ENCODE assay signal across 1 cellular context in the genomic region with DNA sequence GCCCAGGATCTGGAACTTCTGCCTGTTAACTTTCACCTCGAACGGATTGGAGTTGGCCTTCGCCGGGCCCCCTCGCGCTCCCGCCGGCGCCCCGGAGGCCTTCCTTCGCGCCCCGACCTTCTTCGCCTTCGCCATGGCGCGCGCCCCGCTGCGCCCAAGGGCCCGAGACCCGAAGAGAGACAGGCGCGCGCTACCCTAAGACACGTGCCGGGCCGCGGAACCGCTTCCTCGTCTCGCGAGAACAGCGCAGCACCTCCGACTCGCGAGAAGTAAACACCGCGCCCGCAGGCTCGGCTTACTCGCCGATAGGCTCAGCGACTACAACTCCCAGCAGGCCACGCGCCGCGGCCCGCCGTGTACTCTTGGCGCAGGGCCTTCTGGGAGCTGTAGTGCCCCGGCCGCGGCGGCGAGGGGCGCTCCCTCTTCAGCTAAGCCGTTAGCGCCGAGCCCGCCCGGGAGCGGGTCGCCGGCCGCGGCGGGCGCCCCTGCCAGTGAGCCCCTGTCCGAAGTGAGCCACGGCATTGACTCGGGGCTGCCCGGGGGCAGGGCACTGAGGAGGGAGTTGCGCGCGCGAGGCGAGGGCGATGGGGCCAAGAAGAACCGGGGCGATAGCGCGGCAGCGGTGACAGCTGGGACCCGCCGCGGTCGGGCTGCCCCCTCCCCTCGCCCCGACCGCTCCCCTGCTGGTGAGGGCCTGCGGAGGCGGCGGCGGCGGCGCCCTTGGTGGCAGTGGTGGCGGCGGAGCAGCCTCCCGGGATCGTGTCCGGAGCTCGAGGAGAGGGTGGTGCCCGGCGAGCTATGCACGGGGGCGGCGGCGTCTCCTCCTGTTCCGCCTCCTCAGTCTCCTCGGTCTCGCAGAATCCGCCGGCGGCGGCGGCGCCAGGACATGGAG.
A peak's percentile ranks its signal among the peaks of the same experiment; 100 is the strongest.
TF ChIP-seq lines count a peak whose summit lies in the region.

A gene (plus strand): TSS at position 387 of the 892 bp plus-strand sequence. CDS start 500 bp downstream, at position 887.
A gene (minus strand): TSS at position 222 of the 892 bp plus-strand sequence. CDS start 87 bp downstream, at position 135.

TF ChIP-seq in HepG2, 621 proteins besides CTCF, POLR2A, EP300 and RAD21 (continued from another document and continues in another):
- TF ChIP-seq, protein P1, sequence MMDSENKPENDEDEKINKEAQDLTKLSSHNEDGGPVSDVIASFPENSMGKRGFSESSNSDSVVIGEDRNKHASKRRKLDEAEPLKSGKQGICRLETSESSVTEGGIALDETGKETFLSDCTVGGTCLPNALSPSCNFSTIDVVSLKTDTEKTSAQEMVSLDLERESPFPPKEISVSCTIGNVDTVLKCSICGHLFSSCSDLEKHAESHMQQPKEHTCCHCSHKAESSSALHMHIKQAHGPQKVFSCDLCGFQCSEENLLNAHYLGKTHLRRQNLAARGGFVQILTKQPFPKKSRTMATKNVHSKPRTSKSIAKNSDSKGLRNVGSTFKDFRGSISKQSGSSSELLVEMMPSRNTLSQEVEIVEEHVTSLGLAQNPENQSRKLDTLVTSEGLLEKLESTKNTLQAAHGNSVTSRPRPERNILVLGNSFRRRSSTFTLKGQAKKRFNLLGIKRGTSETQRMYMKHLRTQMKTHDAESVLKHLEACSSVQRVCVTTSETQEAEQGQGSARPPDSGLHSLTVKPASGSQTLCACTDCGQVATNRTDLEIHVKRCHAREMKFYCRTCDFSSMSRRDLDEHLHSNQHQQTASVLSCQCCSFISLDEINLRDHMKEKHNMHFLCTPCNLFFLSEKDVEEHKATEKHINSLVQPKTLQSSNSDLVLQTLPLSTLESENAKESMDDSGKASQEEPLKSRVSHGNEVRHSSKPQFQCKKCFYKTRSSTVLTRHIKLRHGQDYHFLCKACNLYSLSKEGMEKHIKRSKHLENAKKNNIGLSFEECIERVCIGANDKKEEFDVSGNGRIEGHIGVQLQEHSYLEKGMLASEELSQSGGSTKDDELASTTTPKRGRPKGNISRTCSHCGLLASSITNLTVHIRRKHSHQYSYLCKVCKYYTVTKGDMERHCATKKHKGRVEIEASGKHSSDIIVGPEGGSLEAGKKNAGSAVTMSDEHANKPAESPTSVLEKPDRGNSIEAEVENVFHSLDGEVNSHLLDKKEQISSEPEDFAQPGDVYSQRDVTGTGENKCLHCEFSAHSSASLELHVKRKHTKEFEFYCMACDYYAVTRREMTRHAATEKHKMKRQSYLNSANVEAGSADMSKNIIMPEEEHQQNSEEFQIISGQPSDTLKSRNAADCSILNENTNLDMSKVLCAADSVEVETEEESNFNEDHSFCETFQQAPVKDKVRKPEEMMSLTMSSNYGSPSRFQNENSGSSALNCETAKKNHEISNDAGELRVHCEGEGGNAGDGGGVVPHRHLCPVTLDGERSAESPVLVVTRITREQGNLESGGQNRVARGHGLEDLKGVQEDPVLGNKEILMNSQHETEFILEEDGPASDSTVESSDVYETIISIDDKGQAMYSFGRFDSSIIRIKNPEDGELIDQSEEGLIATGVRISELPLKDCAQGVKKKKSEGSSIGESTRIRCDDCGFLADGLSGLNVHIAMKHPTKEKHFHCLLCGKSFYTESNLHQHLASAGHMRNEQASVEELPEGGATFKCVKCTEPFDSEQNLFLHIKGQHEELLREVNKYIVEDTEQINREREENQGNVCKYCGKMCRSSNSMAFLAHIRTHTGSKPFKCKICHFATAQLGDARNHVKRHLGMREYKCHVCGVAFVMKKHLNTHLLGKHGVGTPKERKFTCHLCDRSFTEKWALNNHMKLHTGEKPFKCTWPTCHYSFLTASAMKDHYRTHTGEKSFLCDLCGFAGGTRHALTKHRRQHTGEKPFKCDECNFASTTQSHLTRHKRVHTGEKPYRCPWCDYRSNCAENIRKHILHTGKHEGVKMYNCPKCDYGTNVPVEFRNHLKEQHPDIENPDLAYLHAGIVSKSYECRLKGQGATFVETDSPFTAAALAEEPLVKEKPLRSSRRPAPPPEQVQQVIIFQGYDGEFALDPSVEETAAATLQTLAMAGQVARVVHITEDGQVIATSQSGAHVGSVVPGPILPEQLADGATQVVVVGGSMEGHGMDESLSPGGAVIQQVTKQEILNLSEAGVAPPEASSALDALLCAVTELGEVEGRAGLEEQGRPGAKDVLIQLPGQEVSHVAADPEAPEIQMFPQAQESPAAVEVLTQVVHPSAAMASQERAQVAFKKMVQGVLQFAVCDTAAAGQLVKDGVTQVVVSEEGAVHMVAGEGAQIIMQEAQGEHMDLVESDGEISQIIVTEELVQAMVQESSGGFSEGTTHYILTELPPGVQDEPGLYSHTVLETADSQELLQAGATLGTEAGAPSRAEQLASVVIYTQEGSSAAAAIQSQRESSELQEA (CRISPR knock-in tag; IDR thresholded peaks at IDR 0.05; ENCODE audit: not compliant biosample characterization): peak; percentile 86
- TF ChIP-seq MXD4 (CRISPR knock-in tag; IDR thresholded peaks at IDR 0.05): peak; percentile 99
- 0 out of 2 replicates have a peak, but pooled peaks have one; percentile 18 for TF ChIP-seq GATA4 (IDR thresholded peaks at IDR 0.05; ENCODE audit: borderline replicate concordance, low read depth)
- TF ChIP-seq ZNF841 (CRISPR knock-in tag; IDR thresholded peaks at IDR 0.05; ENCODE audit: borderline replicate concordance): 0 out of 2 replicates have a peak, but pooled peaks have one; percentile 70
- TF ChIP-seq NFKBIZ (CRISPR knock-in tag; IDR thresholded peaks at IDR 0.05): peak; percentile 86; the same call in 1 of the 2 replicates
- no peak; the same call in 1 of the 2 replicates for TF ChIP-seq ZNF367 (CRISPR knock-in tag; IDR thresholded peaks at IDR 0.05; ENCODE audit: borderline replicate concordance)
- TF ChIP-seq, protein P2, sequence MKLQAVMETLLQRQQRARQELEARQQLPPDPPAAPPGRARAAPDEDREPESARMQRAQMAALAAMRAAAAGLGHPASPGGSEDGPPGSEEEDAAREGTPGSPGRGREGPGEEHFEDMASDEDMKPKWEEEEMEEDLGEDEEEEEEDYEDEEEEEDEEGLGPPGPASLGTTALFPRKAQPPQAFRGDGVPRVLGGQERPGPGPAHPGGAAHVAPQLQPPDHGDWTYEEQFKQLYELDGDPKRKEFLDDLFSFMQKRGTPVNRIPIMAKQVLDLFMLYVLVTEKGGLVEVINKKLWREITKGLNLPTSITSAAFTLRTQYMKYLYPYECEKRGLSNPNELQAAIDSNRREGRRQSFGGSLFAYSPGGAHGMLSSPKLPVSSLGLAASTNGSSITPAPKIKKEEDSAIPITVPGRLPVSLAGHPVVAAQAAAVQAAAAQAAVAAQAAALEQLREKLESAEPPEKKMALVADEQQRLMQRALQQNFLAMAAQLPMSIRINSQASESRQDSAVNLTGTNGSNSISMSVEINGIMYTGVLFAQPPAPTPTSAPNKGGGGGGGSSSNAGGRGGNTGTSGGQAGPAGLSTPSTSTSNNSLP (IDR thresholded peaks at IDR 0.05; ENCODE audit: low read depth, low read length): no peak
- TF ChIP-seq FOXP1 (IDR thresholded peaks at IDR 0.05): peak; percentile 60; the same call in 1 of the 2 replicates
- TF ChIP-seq FOXP1 (CRISPR knock-in tag; IDR thresholded peaks at IDR 0.05): peak; percentile 75
- TF ChIP-seq, protein P3, sequence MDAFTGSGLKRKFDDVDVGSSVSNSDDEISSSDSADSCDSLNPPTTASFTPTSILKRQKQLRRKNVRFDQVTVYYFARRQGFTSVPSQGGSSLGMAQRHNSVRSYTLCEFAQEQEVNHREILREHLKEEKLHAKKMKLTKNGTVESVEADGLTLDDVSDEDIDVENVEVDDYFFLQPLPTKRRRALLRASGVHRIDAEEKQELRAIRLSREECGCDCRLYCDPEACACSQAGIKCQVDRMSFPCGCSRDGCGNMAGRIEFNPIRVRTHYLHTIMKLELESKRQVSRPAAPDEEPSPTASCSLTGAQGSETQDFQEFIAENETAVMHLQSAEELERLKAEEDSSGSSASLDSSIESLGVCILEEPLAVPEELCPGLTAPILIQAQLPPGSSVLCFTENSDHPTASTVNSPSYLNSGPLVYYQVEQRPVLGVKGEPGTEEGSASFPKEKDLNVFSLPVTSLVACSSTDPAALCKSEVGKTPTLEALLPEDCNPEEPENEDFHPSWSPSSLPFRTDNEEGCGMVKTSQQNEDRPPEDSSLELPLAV (CRISPR knock-in tag; conservative IDR thresholded peaks at IDR 0.05; ENCODE audit: low read depth): peak; percentile 81; the same call in 1 of the 2 replicates
- TF ChIP-seq STAG1 (CRISPR knock-in tag; IDR thresholded peaks at IDR 0.05): no peak
- TF ChIP-seq, protein P4, sequence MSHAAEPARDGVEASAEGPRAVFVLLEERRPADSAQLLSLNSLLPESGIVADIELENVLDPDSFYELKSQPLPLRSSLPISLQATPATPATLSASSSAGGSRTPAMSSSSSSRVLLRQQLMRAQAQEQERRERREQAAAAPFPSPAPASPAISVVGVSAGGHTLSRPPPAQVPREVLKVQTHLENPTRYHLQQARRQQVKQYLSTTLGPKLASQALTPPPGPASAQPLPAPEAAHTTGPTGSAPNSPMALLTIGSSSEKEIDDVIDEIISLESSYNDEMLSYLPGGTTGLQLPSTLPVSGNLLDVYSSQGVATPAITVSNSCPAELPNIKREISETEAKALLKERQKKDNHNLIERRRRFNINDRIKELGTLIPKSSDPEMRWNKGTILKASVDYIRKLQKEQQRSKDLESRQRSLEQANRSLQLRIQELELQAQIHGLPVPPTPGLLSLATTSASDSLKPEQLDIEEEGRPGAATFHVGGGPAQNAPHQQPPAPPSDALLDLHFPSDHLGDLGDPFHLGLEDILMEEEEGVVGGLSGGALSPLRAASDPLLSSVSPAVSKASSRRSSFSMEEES (CRISPR knock-in tag; IDR thresholded peaks at IDR 0.05): peak; percentile 90
- peak; percentile 92 for TF ChIP-seq ZBTB38 (CRISPR knock-in tag; IDR thresholded peaks at IDR 0.05)
- TF ChIP-seq, protein P5, sequence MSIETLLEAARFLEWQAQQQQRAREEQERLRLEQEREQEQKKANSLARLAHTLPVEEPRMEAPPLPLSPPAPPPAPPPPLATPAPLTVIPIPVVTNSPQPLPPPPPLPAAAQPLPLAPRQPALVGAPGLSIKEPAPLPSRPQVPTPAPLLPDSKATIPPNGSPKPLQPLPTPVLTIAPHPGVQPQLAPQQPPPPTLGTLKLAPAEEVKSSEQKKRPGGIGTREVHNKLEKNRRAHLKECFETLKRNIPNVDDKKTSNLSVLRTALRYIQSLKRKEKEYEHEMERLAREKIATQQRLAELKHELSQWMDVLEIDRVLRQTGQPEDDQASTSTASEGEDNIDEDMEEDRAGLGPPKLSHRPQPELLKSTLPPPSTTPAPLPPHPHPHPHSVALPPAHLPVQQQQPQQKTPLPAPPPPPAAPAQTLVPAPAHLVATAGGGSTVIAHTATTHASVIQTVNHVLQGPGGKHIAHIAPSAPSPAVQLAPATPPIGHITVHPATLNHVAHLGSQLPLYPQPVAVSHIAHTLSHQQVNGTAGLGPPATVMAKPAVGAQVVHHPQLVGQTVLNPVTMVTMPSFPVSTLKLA (IDR thresholded peaks at IDR 0.05): peak; percentile 91
- TF ChIP-seq ZNF296 (CRISPR knock-in tag; conservative IDR thresholded peaks at IDR 0.05): no peak
- TF ChIP-seq ATAD3A (CRISPR knock-in tag; IDR thresholded peaks at IDR 0.05): no peak
- peak; percentile 95; the same call in 1 of the 2 replicates for TF ChIP-seq ZNF672 (CRISPR knock-in tag; IDR thresholded peaks at IDR 0.05)
- TF ChIP-seq CHCHD3 (CRISPR knock-in tag; IDR thresholded peaks at IDR 0.05): no peak
- TF ChIP-seq, protein P6, sequence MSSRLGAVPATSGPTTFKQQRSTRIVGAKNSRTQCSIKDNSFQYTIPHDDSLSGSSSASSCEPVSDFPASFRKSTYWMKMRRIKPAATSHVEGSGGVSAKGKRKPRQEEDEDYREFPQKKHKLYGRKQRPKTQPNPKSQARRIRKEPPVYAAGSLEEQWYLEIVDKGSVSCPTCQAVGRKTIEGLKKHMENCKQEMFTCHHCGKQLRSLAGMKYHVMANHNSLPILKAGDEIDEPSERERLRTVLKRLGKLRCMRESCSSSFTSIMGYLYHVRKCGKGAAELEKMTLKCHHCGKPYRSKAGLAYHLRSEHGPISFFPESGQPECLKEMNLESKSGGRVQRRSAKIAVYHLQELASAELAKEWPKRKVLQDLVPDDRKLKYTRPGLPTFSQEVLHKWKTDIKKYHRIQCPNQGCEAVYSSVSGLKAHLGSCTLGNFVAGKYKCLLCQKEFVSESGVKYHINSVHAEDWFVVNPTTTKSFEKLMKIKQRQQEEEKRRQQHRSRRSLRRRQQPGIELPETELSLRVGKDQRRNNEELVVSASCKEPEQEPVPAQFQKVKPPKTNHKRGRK (CRISPR knock-in tag; IDR thresholded peaks at IDR 0.05): no peak
- TF ChIP-seq NCOA2 (CRISPR knock-in tag; IDR thresholded peaks at IDR 0.05): 0 out of 2 replicates have a peak, but pooled peaks have one; percentile 47
- peak; percentile 65 for TF ChIP-seq KLF11 (CRISPR knock-in tag; IDR thresholded peaks at IDR 0.05)
- no peak for TF ChIP-seq ZNF572 (CRISPR knock-in tag; IDR thresholded peaks at IDR 0.05)
- TF ChIP-seq SRSF4 (IDR thresholded peaks at IDR 0.05; ENCODE audit: low read depth, low read length, poor library complexity, severe bottlenecking): no peak
- TF ChIP-seq, protein P7, sequence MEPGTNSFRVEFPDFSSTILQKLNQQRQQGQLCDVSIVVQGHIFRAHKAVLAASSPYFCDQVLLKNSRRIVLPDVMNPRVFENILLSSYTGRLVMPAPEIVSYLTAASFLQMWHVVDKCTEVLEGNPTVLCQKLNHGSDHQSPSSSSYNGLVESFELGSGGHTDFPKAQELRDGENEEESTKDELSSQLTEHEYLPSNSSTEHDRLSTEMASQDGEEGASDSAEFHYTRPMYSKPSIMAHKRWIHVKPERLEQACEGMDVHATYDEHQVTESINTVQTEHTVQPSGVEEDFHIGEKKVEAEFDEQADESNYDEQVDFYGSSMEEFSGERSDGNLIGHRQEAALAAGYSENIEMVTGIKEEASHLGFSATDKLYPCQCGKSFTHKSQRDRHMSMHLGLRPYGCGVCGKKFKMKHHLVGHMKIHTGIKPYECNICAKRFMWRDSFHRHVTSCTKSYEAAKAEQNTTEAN (CRISPR knock-in tag; conservative IDR thresholded peaks at IDR 0.05): peak; percentile 84
- peak; percentile 85; the same call in 1 of the 2 replicates for TF ChIP-seq AKAP8 (CRISPR knock-in tag; IDR thresholded peaks at IDR 0.05)
- TF ChIP-seq ZNF335 (CRISPR knock-in tag; IDR thresholded peaks at IDR 0.05): peak; percentile 85
- no peak for TF ChIP-seq CCAR2 (optimal IDR thresholded peaks at IDR 0.05; ENCODE audit: low read depth, low read length)
- TF ChIP-seq SP140L (CRISPR knock-in tag; IDR thresholded peaks at IDR 0.05; ENCODE audit: borderline replicate concordance): no peak
- no peak; the same call in 1 of the 2 replicates for TF ChIP-seq SMAD9 (CRISPR knock-in tag; IDR thresholded peaks at IDR 0.05)
- TF ChIP-seq, protein P8, sequence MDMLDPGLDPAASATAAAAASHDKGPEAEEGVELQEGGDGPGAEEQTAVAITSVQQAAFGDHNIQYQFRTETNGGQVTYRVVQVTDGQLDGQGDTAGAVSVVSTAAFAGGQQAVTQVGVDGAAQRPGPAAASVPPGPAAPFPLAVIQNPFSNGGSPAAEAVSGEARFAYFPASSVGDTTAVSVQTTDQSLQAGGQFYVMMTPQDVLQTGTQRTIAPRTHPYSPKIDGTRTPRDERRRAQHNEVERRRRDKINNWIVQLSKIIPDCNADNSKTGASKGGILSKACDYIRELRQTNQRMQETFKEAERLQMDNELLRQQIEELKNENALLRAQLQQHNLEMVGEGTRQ (IDR thresholded peaks at IDR 0.05; ENCODE audit: low read depth, low read length): peak; percentile 59
- TF ChIP-seq, protein P8 (CRISPR knock-in tag; IDR thresholded peaks at IDR 0.05; ENCODE audit: borderline replicate concordance): peak; percentile 87
- no peak for TF ChIP-seq MAFK (conservative IDR thresholded peaks at IDR 0.05 in 1 of 2, IDR thresholded peaks at IDR 0.05 in 1 of 2; ENCODE audit: low read length in 2 of 2)
- TF ChIP-seq ZNF354B (CRISPR knock-in tag; IDR thresholded peaks at IDR 0.05): 0 out of 2 replicates have a peak, but pooled peaks have one; percentile 92
